Comparison of ENCODE assay signal across 22 cellular contexts in genomic region chr15:72540606-72541237, GRCh38.
"Had no signal": no experiment of that assay in that cellular context is flagged by ENCODE, and none has a peak within 500 bp of the region (broad histone marks: within the 10 kb centered on the region; RNA-seq: fewer than 3 reads in every experiment).

No MANE protein-coding gene starts in this region.

- H3K9me3 ChIP-seq: pancreas, right lobe of liver, testis had no signal

- H3K4me1 ChIP-seq: ascending aorta, right lobe of liver, testis had no signal

- H3K36me3 ChIP-seq: pancreas, right lobe of liver, upper lobe of left lung had no signal

- H3K4me2 ChIP-seq: hepatocyte had no signal

- ATAC-seq: activated T-cell treated with anti-CD3 and anti-CD28 coated beads, Interleukin-2, amount 50 U/mL, for 4 hours; effector memory CD8-positive, alpha-beta T cell; left cardiac atrium; natural killer cell; pancreas; right lobe of liver had no signal

- H3K4me3 ChIP-seq: ascending aorta, hepatocyte, pancreas, right lobe of liver, stomach, testis, upper lobe of left lung had no signal

- H2AFZ ChIP-seq: hepatocyte had no signal

- DNase-seq: activated B cell treated with CpG ODN at 0.5 μM for 24 hours; activated CD4-positive, alpha-beta T cell treated with anti-CD3 and anti-CD28 coated beads for 4 hours; activated CD8-positive, alpha-beta memory T cell treated with anti-CD3 and anti-CD28 coated beads, Interleukin-2, amount 50 U/mL, for 4 hours; activated naive CD4-positive, alpha-beta T cell treated with anti-CD3 and anti-CD28 coated beads for 36 hours; activated T-cell treated with anti-CD3 and anti-CD28 coated beads, Interleukin-2, amount 50 U/mL, for 4 hours; cerebellar nuclear complex; effector memory CD8-positive, alpha-beta T cell; foreskin fibroblast; left cardiac atrium; mesenchymal stem cell; natural killer cell; pancreas; right lobe of liver; small intestine; stimulated activated CD4-positive, alpha-beta T cell treated with anti-CD3 and anti-CD28 coated beads, Interleukin-15, amount 100 ng/mL, for 24 hours; stimulated activated CD4-positive, alpha-beta T cell treated with anti-CD3 and anti-CD28 coated beads, Interleukin-4, amount 100 ng/mL, for 1 hour; stomach; testis; upper lobe of left lung had no signal

- H3K27ac ChIP-seq: ascending aorta, hepatocyte, neutrophil, pancreas, right lobe of liver, stomach, testis, upper lobe of left lung had no signal

- H3K27me3 ChIP-seq: ascending aorta, hepatocyte, neutrophil, pancreas, right lobe of liver, stomach, testis, upper lobe of left lung had no signal
